8 cellular contexts compared by ENCODE assay signal in genomic region chr15:51622269-51623180, GRCh38. TPM values are rescaled to one million over a fixed set of nuclear protein-coding genes. Genes with fewer than 3 reads are reported as not detected.
DNase-seq lines count a peak whose midpoint lies in the region; ATAC-seq and TF ChIP-seq lines count a peak whose summit lies in the region.

Gene DMXL2, minus strand, starts transcription at chr15:51622771. Its CDS starts 226 bp downstream, at chr15:51622545.

- ATAC-seq in GM19025 (IDR thresholded peaks at IDR 0.05; ENCODE audit: low read depth, unreplicated experiment): peak; percentile 45
- ATAC-seq in HG03378 (IDR thresholded peaks at IDR 0.05; ENCODE audit: unreplicated experiment): peak; percentile 39
- peak; percentile 91 to 93 for ATAC-seq in lower lobe of right lung

- H3K9me3 ChIP-seq in lower lobe of right lung: no peaks in the 10 kb centered on the region

- TF ChIP-seq CTCF in AG09309 (IDR thresholded peaks at IDR 0.05; ENCODE audit: control insufficient read depth, insufficient read depth, low read depth, low read length, missing control alignments): no peak
- no peak for TF ChIP-seq CTCF in lower lobe of right lung (IDR thresholded peaks at IDR 0.05)

- H3K36me3 ChIP-seq in lower lobe of right lung: no peaks in the 10 kb centered on the region

- intact Hi-C loops in lower lobe of right lung (cut with DNase I): no loop called here

- peaks cover 16% of the 10 kb centered on the region for H3K4me1 ChIP-seq in lower lobe of right lung

- H3K27me3 ChIP-seq in lower lobe of right lung (ENCODE audit: low read depth): no peaks in the 10 kb centered on the region

- peak within 1 kb of the TSS; percentile 86 for H3K27ac ChIP-seq in lower lobe of right lung

- H3K4me3 ChIP-seq in AG09309 (ENCODE audit: control insufficient read depth, low read depth, low read length) (peak within 1 kb of the TSS; percentile 87), lower lobe of right lung (peak within 1 kb of the TSS; percentile 94)

- DNase-seq in AG09309 (ENCODE audit: low read depth) (peak; percentile 29), NCI-H526 treated with DMSO at 0.1 percent for 48 hours (lab: John Stamatoyannopoulos, UW) (peak; percentile 85), lower lobe of right lung (peak; percentile 93)
- peak; percentile 90 for DNase-seq in activated CD8-positive, alpha-beta memory T cell treated with anti-CD3 and anti-CD28 coated beads for 24 hours
- peak; percentile 38 for DNase-seq in effector CD4-positive, alpha-beta T cell
- peak; percentile 39 to 75 (median 65) for DNase-seq in stimulated activated CD4-positive, alpha-beta T cell treated with anti-CD3 and anti-CD28 coated beads, TNF-alpha, amount 100 ng/mL, for 24 hours (ENCODE audit: low read depth in 3 of 3)

RNA-seq across cellular contexts. Expression of gene DMXL2, which starts in this region (rescaled TPM):
- 68.3 TPM for total RNA-seq in lower lobe of right lung

Comparison
In these comparisons a context has a peak if more than half of its experiments do, and no peak if none do; other contexts are left out.
1. Peak in every context shown above with its lines: DNase-seq, ATAC-seq, H3K4me3 ChIP-seq and H3K27ac ChIP-seq.
2. DNase-seq: peak in every context shown above with its lines; median percentile 93 in lower lobe of right lung; 90 in activated CD8-positive, alpha-beta memory T cell treated with anti-CD3 and anti-CD28 coated beads for 24 hours; 85 in NCI-H526 treated with DMSO at 0.1 percent for 48 hours; 65 in stimulated activated CD4-positive, alpha-beta T cell treated with anti-CD3 and anti-CD28 coated beads, TNF-alpha, amount 100 ng/mL, for 24 hours; 38 in effector CD4-positive, alpha-beta T cell; 29 in AG09309.
3. ATAC-seq: peak in every context shown above with its lines; median percentile 92 in lower lobe of right lung; 45 in GM19025; 39 in HG03378.